In the genomic region with DNA sequence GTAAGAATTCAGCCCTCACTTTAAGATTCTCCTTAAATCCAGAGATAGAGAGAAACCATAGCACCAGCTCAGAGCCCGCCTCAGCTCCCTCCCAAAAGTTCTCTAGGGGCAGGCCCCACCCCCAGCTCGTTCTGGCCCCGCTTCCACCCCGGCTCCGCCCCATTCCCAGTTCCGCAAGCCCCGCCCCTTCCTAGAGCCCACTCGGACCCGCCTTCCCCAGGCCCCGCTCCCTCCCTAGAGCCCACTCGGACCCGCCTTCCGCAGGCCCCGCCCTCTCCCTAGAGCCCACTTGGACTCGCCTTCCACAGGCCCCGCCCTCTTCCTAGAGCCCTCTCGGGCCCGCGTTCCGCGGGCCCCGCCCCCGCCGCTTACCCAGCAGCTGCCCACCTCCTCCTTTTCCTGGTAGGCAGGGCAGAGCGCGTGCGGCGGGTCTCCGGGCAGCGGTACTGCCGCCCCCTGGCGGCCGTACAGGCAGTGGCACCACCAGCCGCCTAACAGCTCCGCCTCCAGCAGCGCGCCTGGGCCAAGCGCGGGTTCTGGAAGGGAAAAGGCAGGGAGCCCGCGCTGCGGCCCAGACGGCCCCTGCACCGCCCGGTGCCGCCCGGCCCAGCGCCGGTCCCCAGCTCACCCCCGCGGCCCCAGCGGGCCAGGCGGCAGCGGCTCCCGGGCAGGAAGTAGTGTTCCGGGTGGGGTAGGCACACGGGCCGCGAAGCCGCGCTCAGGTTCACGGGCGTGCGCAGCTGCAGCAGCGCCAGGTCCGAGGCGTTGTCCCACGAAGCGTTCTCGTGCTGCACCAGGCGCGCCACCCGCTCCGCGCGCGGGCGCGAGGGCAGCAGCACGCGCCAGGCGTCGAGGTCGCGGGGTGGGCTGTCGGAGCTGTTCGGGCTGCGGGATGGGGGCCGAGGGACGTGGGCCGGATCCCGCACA, we compare ENCODE assay signal across 8 cellular contexts. TPM values are rescaled to one million over a fixed set of nuclear protein-coding genes. Genes with fewer than 3 reads are reported as not detected.
DNase-seq lines count a peak whose midpoint lies in the region; ATAC-seq and TF ChIP-seq lines count a peak whose summit lies in the region.

No MANE protein-coding gene starts in this region.

- peak; percentile 43 for TF ChIP-seq POLR2A in GM19099 (IDR thresholded peaks at IDR 0.05; ENCODE audit: extremely low read depth, insufficient read length, low read depth)

- ATAC-seq in HG03432 (IDR thresholded peaks at IDR 0.05; ENCODE audit: unreplicated experiment), result peak; percentile 90

- DNase-seq in Ammon's horn (ENCODE audit: low spot score), result peak; percentile 98
- peak; percentile 96 for DNase-seq in NCI-H446 treated with DMSO at 0.1 percent for 48 hours (lab: John Stamatoyannopoulos, UW)
- peak; percentile 94 for DNase-seq in activated CD4-positive, CD25-positive, alpha-beta regulatory T cell treated with anti-CD3 and anti-CD28 coated beads, Interleukin-2, amount 50 U/mL, for 72 hours
- peak; percentile 99 for DNase-seq in cerebellum (ENCODE audit: low spot score)
- peak; percentile 97 for DNase-seq in kidney glomerular epithelial cell (lab: John Stamatoyannopoulos, UW)
- DNase-seq in stimulated activated CD4-positive, alpha-beta T cell treated with anti-CD3 and anti-CD28 coated beads, Interleukin-15, amount 100 ng/mL, for 48 hours (ENCODE audit: low read depth in 2 of 2), result peak; percentile 98 to 99

RNA-seq across cellular contexts. Expression of a gene that starts 6.8 kb away (rescaled TPM):
- 0.18 TPM for total RNA-seq in cerebellum

RNA-seq across cellular contexts. Expression of a gene that starts 7.5 kb away (rescaled TPM):
- total RNA-seq in cerebellum, result 1.6 TPM

RNA-seq across cellular contexts. Expression of a gene that starts 24.9 kb away (rescaled TPM):
- total RNA-seq in cerebellum, result 32.1 TPM

RNA-seq across cellular contexts. Expression of a gene that starts 34.2 kb away (rescaled TPM):
- total RNA-seq in cerebellum, result 16.9 TPM

RNA-seq across cellular contexts. Expression of a gene that starts 37.6 kb away (rescaled TPM):
- total RNA-seq in cerebellum, result 85.5 TPM

Comparison
In these comparisons a context has a peak if more than half of its experiments do, and no peak if none do; other contexts are left out.
1. Peak in every context shown above with its lines: DNase-seq and ATAC-seq.